27 cellular contexts compared by ENCODE assay signal in the genomic region with DNA sequence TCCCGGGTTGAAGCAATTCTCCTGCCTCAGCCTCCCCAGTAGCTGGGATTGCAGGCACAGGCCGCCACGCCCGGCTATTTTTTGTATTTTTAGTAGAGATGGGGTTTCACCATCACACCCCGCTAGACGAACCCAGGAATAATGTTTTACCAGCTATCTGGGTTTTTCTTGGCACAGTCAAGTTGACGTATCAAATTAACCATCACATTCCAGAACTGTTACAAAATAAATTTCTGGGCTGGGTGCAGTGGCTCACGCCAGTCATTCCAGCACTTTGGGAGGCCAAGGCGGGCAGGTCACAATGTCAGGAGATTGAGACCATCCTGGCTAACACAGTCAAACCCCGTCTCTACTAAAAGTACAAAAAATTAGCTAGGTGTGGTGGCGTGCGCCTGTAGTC.
"Had no signal": no experiment of that assay in that cellular context is flagged by ENCODE, and none has a peak within 500 bp of the region (broad histone marks: within the 10 kb centered on the region; RNA-seq: fewer than 3 reads in every experiment).

No MANE protein-coding gene starts in this region.

- DNase-seq: activated CD4-positive, alpha-beta T cell treated with anti-CD3 and anti-CD28 coated beads for 48 hours; activated CD4-positive, alpha-beta T cell treated with anti-CD3 and anti-CD28 coated beads, Interleukin-2, amount 50 U/mL, for 48 hours; activated CD8-positive, alpha-beta memory T cell treated with anti-CD3 and anti-CD28 coated beads for 24 hours; activated gamma-delta T cell; activated naive CD4-positive, alpha-beta T cell treated with anti-CD3 and anti-CD28 coated beads, Interleukin-2, amount 10 ng/mL, durations not matched to agents 7 days and 5 days; activated naive CD8-positive, alpha-beta T cell treated with anti-CD3 and anti-CD28 coated beads, Interleukin-2, amount 10 ng/mL, durations not matched to agents 7 days and 5 days; activated T-cell treated with anti-CD3 and anti-CD28 coated beads, Interleukin-2, amount 50 U/mL, for 1 hour; caudate nucleus; cortex of kidney; effector memory CD8-positive, alpha-beta T cell; heart right ventricle; left cardiac atrium; left ventricle myocardium superior; naive thymus-derived CD8-positive, alpha-beta T cell; nucleus accumbens; pancreas; stimulated activated CD4-positive, alpha-beta T cell treated with anti-CD3 and anti-CD28 coated beads, Interleukin-4, amount 100 ng/mL, for 1 hour; stimulated activated naive CD8-positive, alpha-beta T cell treated with anti-CD3 and anti-CD28 coated beads, Interleukin-15, Interleukin-2, amounts not matched to agents 100 U/mL and 50 U/mL, for 24 hours; T1000; testis; transverse colon; WERI-Rb-1 had no signal

- FAIRE-seq: islet of Langerhans, pancreas had no signal

- H3K27me3 ChIP-seq: ascending aorta, heart right ventricle, right atrium auricular region, testis, transverse colon had no signal

- ATAC-seq: activated CD4-positive, CD25-positive, alpha-beta regulatory T cell treated with anti-CD3 and anti-CD28 coated beads, Interleukin-2, amount 50 U/mL, for 24 hours; effector memory CD8-positive, alpha-beta T cell; heart right ventricle; left cardiac atrium; left ventricle myocardium superior; naive thymus-derived CD8-positive, alpha-beta T cell; pancreas; stimulated activated naive CD8-positive, alpha-beta T cell treated with anti-CD3 and anti-CD28 coated beads, Interleukin-15, Interleukin-2, amounts not matched to agents 100 U/mL and 50 U/mL, for 24 hours had no signal

- H3K27ac ChIP-seq: ascending aorta, heart right ventricle, pancreas, prostate gland, right atrium auricular region, testis, transverse colon, WERI-Rb-1 had no signal

- H3K4me1 ChIP-seq: ascending aorta, heart right ventricle, pancreas, prostate gland, right atrium auricular region, testis, transverse colon had no signal
